ENCODE assay signal across 1 cellular context in the genomic region with DNA sequence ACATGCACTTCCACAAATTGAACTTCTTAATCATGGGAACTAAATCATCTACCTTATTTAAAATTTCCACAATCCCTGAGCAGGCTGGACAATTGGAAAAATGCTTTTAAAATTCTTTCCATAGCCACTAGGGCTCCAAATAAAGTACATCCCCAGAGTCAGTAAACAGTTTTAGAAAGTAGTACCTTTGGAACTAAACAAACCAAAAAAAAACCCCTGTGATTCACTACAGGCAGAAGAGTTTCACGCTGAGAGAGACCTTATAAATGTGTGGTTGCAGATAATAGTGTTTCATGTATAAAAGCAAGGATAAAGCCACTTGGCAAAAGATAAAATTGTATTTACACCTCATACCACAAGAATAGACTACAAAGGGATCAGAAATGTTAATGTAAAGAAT.
TF ChIP-seq lines count a peak whose summit lies in the region.

No MANE protein-coding gene starts in this region.

TF ChIP-seq in liver, 16 proteins besides CTCF, POLR2A, EP300 and RAD21 (continued from another document):
- TF ChIP-seq, protein P1, sequence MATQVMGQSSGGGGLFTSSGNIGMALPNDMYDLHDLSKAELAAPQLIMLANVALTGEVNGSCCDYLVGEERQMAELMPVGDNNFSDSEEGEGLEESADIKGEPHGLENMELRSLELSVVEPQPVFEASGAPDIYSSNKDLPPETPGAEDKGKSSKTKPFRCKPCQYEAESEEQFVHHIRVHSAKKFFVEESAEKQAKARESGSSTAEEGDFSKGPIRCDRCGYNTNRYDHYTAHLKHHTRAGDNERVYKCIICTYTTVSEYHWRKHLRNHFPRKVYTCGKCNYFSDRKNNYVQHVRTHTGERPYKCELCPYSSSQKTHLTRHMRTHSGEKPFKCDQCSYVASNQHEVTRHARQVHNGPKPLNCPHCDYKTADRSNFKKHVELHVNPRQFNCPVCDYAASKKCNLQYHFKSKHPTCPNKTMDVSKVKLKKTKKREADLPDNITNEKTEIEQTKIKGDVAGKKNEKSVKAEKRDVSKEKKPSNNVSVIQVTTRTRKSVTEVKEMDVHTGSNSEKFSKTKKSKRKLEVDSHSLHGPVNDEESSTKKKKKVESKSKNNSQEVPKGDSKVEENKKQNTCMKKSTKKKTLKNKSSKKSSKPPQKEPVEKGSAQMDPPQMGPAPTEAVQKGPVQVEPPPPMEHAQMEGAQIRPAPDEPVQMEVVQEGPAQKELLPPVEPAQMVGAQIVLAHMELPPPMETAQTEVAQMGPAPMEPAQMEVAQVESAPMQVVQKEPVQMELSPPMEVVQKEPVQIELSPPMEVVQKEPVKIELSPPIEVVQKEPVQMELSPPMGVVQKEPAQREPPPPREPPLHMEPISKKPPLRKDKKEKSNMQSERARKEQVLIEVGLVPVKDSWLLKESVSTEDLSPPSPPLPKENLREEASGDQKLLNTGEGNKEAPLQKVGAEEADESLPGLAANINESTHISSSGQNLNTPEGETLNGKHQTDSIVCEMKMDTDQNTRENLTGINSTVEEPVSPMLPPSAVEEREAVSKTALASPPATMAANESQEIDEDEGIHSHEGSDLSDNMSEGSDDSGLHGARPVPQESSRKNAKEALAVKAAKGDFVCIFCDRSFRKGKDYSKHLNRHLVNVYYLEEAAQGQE (IDR thresholded peaks at IDR 0.05), result peak; percentile 56
- TF ChIP-seq SP1 (IDR thresholded peaks at IDR 0.05), result peak; percentile 83
- no peak for TF ChIP-seq FOXA1 (IDR thresholded peaks at IDR 0.05)
- TF ChIP-seq RXRA (IDR thresholded peaks at IDR 0.05), result peak; percentile 14 to 26
- TF ChIP-seq NR2F2 (IDR thresholded peaks at IDR 0.05), result no peak
